10 cellular contexts compared by ENCODE assay signal in the genomic region with DNA sequence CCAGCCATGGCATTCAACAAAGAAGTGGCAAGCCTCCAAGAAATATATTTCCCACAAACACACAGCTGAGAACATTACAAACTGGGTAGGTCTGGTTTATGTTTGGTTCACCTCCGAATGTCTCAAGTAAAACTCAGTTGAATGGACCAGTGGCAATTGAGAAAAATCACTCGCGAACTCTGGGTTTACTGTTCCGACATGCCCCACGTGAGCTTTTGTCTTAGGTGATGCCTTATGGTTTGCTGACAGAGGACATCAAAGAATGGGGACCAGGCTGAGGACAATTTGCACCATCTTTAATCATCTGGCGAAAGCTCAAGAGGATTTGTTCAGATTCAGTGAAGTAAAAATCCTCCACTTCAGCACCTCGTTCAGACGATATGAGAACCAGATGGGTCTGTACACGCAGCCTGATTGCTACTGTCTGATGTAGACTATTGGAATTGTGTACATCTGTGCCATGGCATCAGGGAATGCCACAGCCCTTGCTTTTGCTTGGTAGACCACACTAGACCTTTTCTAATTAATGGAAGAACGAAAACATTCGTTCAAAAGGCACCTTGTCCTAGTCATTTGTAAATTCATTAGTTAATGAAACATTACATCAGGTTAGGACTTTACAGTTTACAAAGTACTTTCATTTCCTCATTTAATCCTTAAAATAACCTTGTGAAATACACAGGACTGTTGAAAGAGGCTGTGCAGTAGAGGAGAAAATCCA.
DNase-seq lines count a peak whose midpoint lies in the region; ATAC-seq lines count a peak whose summit lies in the region.
"Had no signal": no experiment of that assay in that cellular context is flagged by ENCODE, and none has a peak within 500 bp of the region (broad histone marks: within the 10 kb centered on the region; RNA-seq: fewer than 3 reads in every experiment).

No MANE protein-coding gene starts in this region.

- ATAC-seq in GM19438 (IDR thresholded peaks at IDR 0.05; ENCODE audit: low read depth, unreplicated experiment) (peak; percentile 95), HG03025 (IDR thresholded peaks at IDR 0.05; ENCODE audit: low FRiP score, unreplicated experiment) (peak; percentile 94)

- DNase-seq in EH (ENCODE audit: low read depth) (peak; percentile 12), NCI-H524 treated with DMSO at 0.1 percent for 48 hours (lab: John Stamatoyannopoulos, UW) (peak; percentile 44), hypothalamus (lab: John Stamatoyannopoulos, UW) (no peak), NCI-H1930 (lab: John Stamatoyannopoulos, UW) (no peak), NCI-H526 treated with DMSO at 0.1 percent for 48 hours (lab: John Stamatoyannopoulos, UW) (no peak)
- DNase-seq in activated CD8-positive, alpha-beta memory T cell treated with anti-CD3 and anti-CD28 coated beads for 24 hours: no peak
- DNase-seq: activated CD4-positive, alpha-beta T cell treated with anti-CD3 and anti-CD28 coated beads for 4 hours; GM23248 had no signal

Comparison
In these comparisons a context has a peak if more than half of its experiments do, and no peak if none do; other contexts are left out.
1. DNase-seq: peak in EH (single experiment) and NCI-H524 treated with DMSO at 0.1 percent for 48 hours (single experiment); none in activated CD8-positive, alpha-beta memory T cell treated with anti-CD3 and anti-CD28 coated beads for 24 hours (single experiment), hypothalamus (0 of 51), NCI-H1930 (0 of 2) and NCI-H526 treated with DMSO at 0.1 percent for 48 hours (single experiment).